In genomic region chr22:38685761-38686160, GRCh38 we compare ENCODE assay signal across 22 cellular contexts. TPM values are rescaled to one million over a fixed set of nuclear protein-coding genes. Genes with fewer than 3 reads are reported as not detected.
"Had no signal": no experiment of that assay in that cellular context is flagged by ENCODE, and none has a peak within 500 bp of the region (broad histone marks: within the 10 kb centered on the region; RNA-seq: fewer than 3 reads in every experiment).

No MANE protein-coding gene starts in this region.

- H3K4me3 Mint-ChIP-seq: naive thymus-derived CD8-positive, alpha-beta T cell; stimulated activated naive B cell treated with anti-CD40 and anti-IgM and Interleukin-4, amounts not matched to agents 10 μg/mL and 1 μg/mL and 100 μg/mL, for 72 hours; stimulated activated naive CD8-positive, alpha-beta T cell treated with anti-CD3 and anti-CD28 coated beads, Interleukin-15, amount 100 ng/mL, for 72 hours had no signal

- H3K27ac ChIP-seq: dorsolateral prefrontal cortex, epithelial cell of prostate, esophagus muscularis mucosa, gastrocnemius medialis, heart right ventricle, sigmoid colon, skin epidermis, testis, tibial nerve had no signal

- H3K9me3 Mint-ChIP-seq: naive thymus-derived CD8-positive, alpha-beta T cell; stimulated activated naive B cell treated with anti-CD40 and anti-IgM and Interleukin-4, amounts not matched to agents 10 μg/mL and 1 μg/mL and 100 μg/mL, for 72 hours; stimulated activated naive CD8-positive, alpha-beta T cell treated with anti-CD3 and anti-CD28 coated beads, Interleukin-15, amount 100 ng/mL, for 72 hours had no signal

- DNase-seq: cortex of kidney; dorsolateral prefrontal cortex; effector CD8-positive, alpha-beta T cell; gastrocnemius medialis; heart right ventricle; hypothalamus; kidney glomerular epithelial cell; mucosa of descending colon; naive thymus-derived CD8-positive, alpha-beta T cell; posterior cingulate gyrus; sigmoid colon; stimulated activated CD4-positive, alpha-beta T cell treated with anti-CD3 and anti-CD28 coated beads, Interleukin-2, amount 100 ng/mL, for 24 hours; stimulated activated CD4-positive, alpha-beta T cell treated with anti-CD3 and anti-CD28 coated beads, Interleukin-4, amount 100 ng/mL, for 4 hours; stimulated activated naive B cell treated with anti-CD40 and anti-IgM and Interleukin-4, amounts not matched to agents 10 μg/mL and 1 μg/mL and 100 μg/mL, for 72 hours; stimulated activated naive CD8-positive, alpha-beta T cell treated with anti-CD3 and anti-CD28 coated beads, Interleukin-15, amount 100 ng/mL, for 72 hours; testis had no signal

- ATAC-seq: gastrocnemius medialis; heart right ventricle; mucosa of descending colon; naive thymus-derived CD8-positive, alpha-beta T cell; stimulated activated naive B cell treated with anti-CD40 and anti-IgM and Interleukin-4, amounts not matched to agents 10 μg/mL and 1 μg/mL and 100 μg/mL, for 72 hours; stimulated activated naive CD8-positive, alpha-beta T cell treated with anti-CD3 and anti-CD28 coated beads, Interleukin-15, amount 100 ng/mL, for 72 hours had no signal

- H3K4me3 ChIP-seq: dorsolateral prefrontal cortex, esophagus muscularis mucosa, gastrocnemius medialis, heart right ventricle, mucosa of descending colon, sigmoid colon, skin epidermis, testis, tibial nerve had no signal

- H3K9me3 ChIP-seq: esophagus muscularis mucosa, gastrocnemius medialis, heart right ventricle, mucosa of descending colon, sigmoid colon, testis, tibial nerve had no signal

- H3K27me3 ChIP-seq: dorsolateral prefrontal cortex, esophagus muscularis mucosa, gastrocnemius medialis, heart right ventricle, sigmoid colon, testis, tibial nerve had no signal

- H3K27me3 Mint-ChIP-seq: naive thymus-derived CD8-positive, alpha-beta T cell; stimulated activated naive B cell treated with anti-CD40 and anti-IgM and Interleukin-4, amounts not matched to agents 10 μg/mL and 1 μg/mL and 100 μg/mL, for 72 hours; stimulated activated naive CD8-positive, alpha-beta T cell treated with anti-CD3 and anti-CD28 coated beads, Interleukin-15, amount 100 ng/mL, for 72 hours had no signal

- FAIRE-seq: endometrium, islet of Langerhans had no signal

- H3K4me1 ChIP-seq: testis had no signal

- H3K27ac Mint-ChIP-seq: stimulated activated naive B cell treated with anti-CD40 and anti-IgM and Interleukin-4, amounts not matched to agents 10 μg/mL and 1 μg/mL and 100 μg/mL, for 72 hours; stimulated activated naive CD8-positive, alpha-beta T cell treated with anti-CD3 and anti-CD28 coated beads, Interleukin-15, amount 100 ng/mL, for 72 hours had no signal

RNA-seq across cellular contexts. Expression of gene FAM227A, which starts 29.6 kb away (rescaled TPM):
- polyA plus RNA-seq: naive thymus-derived CD8-positive, alpha-beta T cell had no signal
